In the genomic region with DNA sequence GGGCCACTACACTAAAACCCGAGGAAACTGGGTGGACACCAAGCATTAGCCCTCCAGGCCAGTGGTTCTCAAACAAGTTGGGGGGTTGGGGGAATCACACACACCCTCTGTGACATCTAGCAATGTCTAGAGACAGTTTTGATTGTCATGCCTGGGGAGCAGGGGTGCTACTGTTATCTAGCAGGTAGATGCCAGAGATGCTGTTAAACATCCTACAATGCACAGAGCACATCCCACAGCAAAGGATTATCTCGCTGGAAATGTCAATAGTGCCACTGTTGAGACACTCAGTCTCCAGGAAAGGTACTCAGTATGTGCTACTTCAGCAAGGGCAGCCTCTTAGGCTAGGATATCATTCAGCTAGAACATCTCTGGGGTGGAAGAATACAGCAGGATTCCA, we compare ENCODE assay signal across 8 cellular contexts. TPM values are rescaled to one million over a fixed set of nuclear protein-coding genes. Genes with fewer than 3 reads are reported as not detected.
DNase-seq lines count a peak whose midpoint lies in the region; ATAC-seq and TF ChIP-seq lines count a peak whose summit lies in the region.

No MANE protein-coding gene starts in this region.

- H3K36me3 ChIP-seq in CD4-positive, alpha-beta memory T cell (ENCODE audit: insufficient read depth, low read length): no peaks in the 10 kb centered on the region

- H3K4me1 ChIP-seq in CD4-positive, alpha-beta memory T cell (ENCODE audit: insufficient read depth, low read length): peaks cover 27% of the 10 kb centered on the region

- H3K4me3 Mint-ChIP-seq in CD4-positive, alpha-beta memory T cell: peak overlapping the region; percentile 86 to 98 (median 94)
- H3K4me3 Mint-ChIP-seq in natural killer cell treated with Interleukin-12 subunit alpha and Interleukin-12 subunit beta and Interleukin-15 and Interleukin-18, amount 100 ng/mL, for 72 hours: peak overlapping the region; percentile 86

- H3K4me3 ChIP-seq in CD4-positive, alpha-beta memory T cell (ENCODE audit: low read length in 2 of 2): peak overlapping the region in 1 of 2 donors; percentile 76
- H3K4me3 ChIP-seq in LNCaP clone FGC (ENCODE audit: low read depth, low read length) (peak overlapping the region; percentile 82), coronary artery (peak overlapping the region; percentile 86)

- DNase-seq in CD4-positive, alpha-beta memory T cell: no peak
- DNase-seq in LNCaP clone FGC (ENCODE audit: low read depth) (no peak), coronary artery (ENCODE audit: low spot score) (no peak), CD1c-positive myeloid dendritic cell (ENCODE audit: extremely low spot score) (no peak), SW480 (ENCODE audit: low spot score) (no peak)
- no peak for DNase-seq in natural killer cell treated with Interleukin-12 subunit alpha and Interleukin-12 subunit beta and Interleukin-15 and Interleukin-18, amount 100 ng/mL, for 72 hours (ENCODE audit: low spot score)
- no peak for DNase-seq in stimulated activated CD4-positive, alpha-beta T cell treated with anti-CD3 and anti-CD28 coated beads, Interleukin-1b, Interleukin-23, amount 100 ng/mL, for 48 hours

- H3K27ac Mint-ChIP-seq in CD4-positive, alpha-beta memory T cell: peak overlapping the region in 6 of 7 donors; percentile 92 to 100 (median 99)
- peak overlapping the region; percentile 87 to 90 for H3K27ac Mint-ChIP-seq in natural killer cell treated with Interleukin-12 subunit alpha and Interleukin-12 subunit beta and Interleukin-15 and Interleukin-18, amount 100 ng/mL, for 72 hours

- POLR2A ChIA-PET in CD4-positive, alpha-beta memory T cell (lab: Charles Lee; ENCODE audit: partially characterized antibody): no interaction called here

- peaks cover 0 to 9% of the 10 kb centered on the region in 2 donors for H3K36me3 Mint-ChIP-seq in CD4-positive, alpha-beta memory T cell
- peaks cover 5% of the 10 kb centered on the region for H3K36me3 Mint-ChIP-seq in natural killer cell treated with Interleukin-12 subunit alpha and Interleukin-12 subunit beta and Interleukin-15 and Interleukin-18, amount 100 ng/mL, for 72 hours

- ATAC-seq in natural killer cell treated with Interleukin-12 subunit alpha and Interleukin-12 subunit beta and Interleukin-15 and Interleukin-18, amount 100 ng/mL, for 72 hours: no peak
- ATAC-seq in HG02852 (IDR thresholded peaks at IDR 0.05; ENCODE audit: unreplicated experiment): no peak

- no peaks in the 10 kb centered on the region for H3K9me3 ChIP-seq in CD4-positive, alpha-beta memory T cell (ENCODE audit: control insufficient read depth in 1 of 2, low read length in 2 of 2)

- H3K27ac ChIP-seq in CD4-positive, alpha-beta memory T cell (ENCODE audit: low read depth, low read length): peak overlapping the region; percentile 90
- no peak overlapping the region for H3K27ac ChIP-seq in coronary artery

- no peaks in the 10 kb centered on the region for H3K27me3 Mint-ChIP-seq in CD4-positive, alpha-beta memory T cell
- H3K27me3 Mint-ChIP-seq in natural killer cell treated with Interleukin-12 subunit alpha and Interleukin-12 subunit beta and Interleukin-15 and Interleukin-18, amount 100 ng/mL, for 72 hours: no peaks in the 10 kb centered on the region

- intact Hi-C loops in CD4-positive, alpha-beta memory T cell (cut with micrococcal nuclease): loop anchor here (5.0 to 10.0 kb wide), 3 partner anchors 261 to 621 kb away; partner anchors contain the start of gene PHF8

- CTCF ChIA-PET in CD4-positive, alpha-beta memory T cell (lab: Charles Lee; ENCODE audit: partially characterized antibody): interaction anchor here (2.1 kb wide), 1 partner anchor 24 kb away, joined by 6 read pairs; no protein-coding TSS in a partner anchor

- TF ChIP-seq CTCF in LNCaP clone FGC (IDR thresholded peaks at IDR 0.05; ENCODE audit: control insufficient read depth, extremely low read depth, insufficient read depth) (no peak), coronary artery (IDR thresholded peaks at IDR 0.05) (no peak)

- H3K9me3 Mint-ChIP-seq in CD4-positive, alpha-beta memory T cell: no peaks in the 10 kb centered on the region
- no peaks in the 10 kb centered on the region for H3K9me3 Mint-ChIP-seq in natural killer cell treated with Interleukin-12 subunit alpha and Interleukin-12 subunit beta and Interleukin-15 and Interleukin-18, amount 100 ng/mL, for 72 hours

- H3K27me3 ChIP-seq in CD4-positive, alpha-beta memory T cell (ENCODE audit: insufficient read depth, low read length): no peaks in the 10 kb centered on the region

- peaks cover 21 to 46% (median 32%) of the 10 kb centered on the region in 4 donors for H3K4me1 Mint-ChIP-seq in CD4-positive, alpha-beta memory T cell
- H3K4me1 Mint-ChIP-seq in natural killer cell treated with Interleukin-12 subunit alpha and Interleukin-12 subunit beta and Interleukin-15 and Interleukin-18, amount 100 ng/mL, for 72 hours (ENCODE audit: low read depth in 2 of 2): peaks cover 27 to 29% of the 10 kb centered on the region in 2 donors

RNA-seq across cellular contexts. Expression of gene SMC1A, which starts 1.3 kb away (rescaled TPM):
- 10 to 100 TPM; 59.1 to 70.4 TPM for total RNA-seq in CD4-positive, alpha-beta memory T cell
- polyA plus RNA-seq in CD4-positive, alpha-beta memory T cell: 10 to 100 TPM; 17.1 to 80.5 TPM
- total RNA-seq in natural killer cell treated with Interleukin-12 subunit alpha and Interleukin-12 subunit beta and Interleukin-15 and Interleukin-18, amount 100 ng/mL, for 72 hours: 100 to 1,000 TPM; 146 to 147 TPM

RNA-seq across cellular contexts. Expression of gene RIBC1, which starts 1.5 kb away (rescaled TPM):
- total RNA-seq in CD4-positive, alpha-beta memory T cell: 1 to 10 TPM; 1.2 to 1.7 TPM
- polyA plus RNA-seq in CD4-positive, alpha-beta memory T cell: under 1 TPM in 1 of 2 donors, not detected in 1; 0.47 TPM
- 1 to 10 TPM; 1.1 to 1.5 TPM for total RNA-seq in natural killer cell treated with Interleukin-12 subunit alpha and Interleukin-12 subunit beta and Interleukin-15 and Interleukin-18, amount 100 ng/mL, for 72 hours

RNA-seq across cellular contexts. Expression of gene HSD17B10, which starts 13.0 kb away (rescaled TPM):
- 10 to 100 TPM; 32.6 to 32.8 TPM for total RNA-seq in CD4-positive, alpha-beta memory T cell
- 100 to 1,000 TPM; 127 to 128 TPM for polyA plus RNA-seq in CD4-positive, alpha-beta memory T cell
- 100 to 1,000 TPM; 108 to 129 TPM for total RNA-seq in natural killer cell treated with Interleukin-12 subunit alpha and Interleukin-12 subunit beta and Interleukin-15 and Interleukin-18, amount 100 ng/mL, for 72 hours
